Comparison of ENCODE assay signal across 18 cellular contexts in the genomic region with DNA sequence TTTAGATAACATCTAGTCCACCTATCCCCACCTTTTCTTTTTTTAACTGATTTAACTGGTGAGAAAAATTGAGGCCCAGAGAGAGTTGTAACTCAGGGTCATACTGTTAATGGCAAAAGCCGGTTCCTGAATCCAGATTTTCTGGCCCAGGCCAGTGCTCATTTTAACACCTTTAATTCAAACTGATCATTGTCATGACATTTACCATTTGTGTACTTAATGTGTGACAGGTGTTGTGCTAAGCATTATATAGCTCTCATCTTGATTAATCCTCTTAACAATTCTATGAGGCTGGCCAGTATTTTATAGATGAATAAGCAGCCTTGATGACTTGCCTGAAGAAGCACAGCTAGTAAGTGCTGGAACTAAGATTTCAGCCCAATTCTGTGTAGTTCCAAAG.
"Had no signal": no experiment of that assay in that cellular context is flagged by ENCODE, and none has a peak within 500 bp of the region (broad histone marks: within the 10 kb centered on the region; RNA-seq: fewer than 3 reads in every experiment).

No MANE protein-coding gene starts in this region.

- H3K4me3 ChIP-seq: ascending aorta, esophagus squamous epithelium, heart right ventricle, lung, sigmoid colon, vagina had no signal

- H3K27ac ChIP-seq: ascending aorta, heart right ventricle, sigmoid colon, vagina had no signal

- H3K27me3 ChIP-seq: ascending aorta, esophagus squamous epithelium, heart right ventricle, sigmoid colon, vagina had no signal

- DNase-seq: activated CD4-positive, alpha-beta T cell treated with anti-CD3 and anti-CD28 coated beads for 1 hour; activated T-cell treated with anti-CD3 and anti-CD28 coated beads, Interleukin-2, amount 50 U/mL, for 1 hour; effector memory CD8-positive, alpha-beta T cell; esophagus squamous epithelium; heart right ventricle; naive B cell; nucleus accumbens; posterior cingulate gyrus; sigmoid colon; stimulated activated CD4-positive, alpha-beta T cell treated with anti-CD3 and anti-CD28 coated beads, Interleukin-2, amount 100 ng/mL, for 48 hours; stimulated activated CD8-positive, alpha-beta memory T cell treated with anti-CD3 and anti-CD28 coated beads, Interleukin-4, amount 100 ng/mL, for 48 hours; stimulated activated naive B cell treated with anti-CD40 and anti-IgM and Interleukin-4, amounts not matched to agents 10 μg/mL and 1 μg/mL and 100 μg/mL, for 72 hours had no signal

- ATAC-seq: activated naive CD4-positive, alpha-beta T cell treated with anti-CD3 and anti-CD28 coated beads, Interleukin-2, amount 50 U/mL, for 72 hours; activated T-helper 17 cell treated with anti-CD3 and anti-CD28 coated beads, Interleukin-2, amount 50 U/mL, for 72 hours; effector memory CD8-positive, alpha-beta T cell; heart right ventricle; left lobe of liver; stimulated activated naive B cell treated with anti-CD40 and anti-IgM and Interleukin-4, amounts not matched to agents 10 μg/mL and 1 μg/mL and 100 μg/mL, for 72 hours had no signal

- H3K9me3 ChIP-seq: ascending aorta, esophagus squamous epithelium, heart right ventricle, sigmoid colon, vagina had no signal
